In genomic region chr7:107661865-107662379, GRCh38 we compare ENCODE assay signal across 8 cellular contexts. TPM values are rescaled to one million over a fixed set of nuclear protein-coding genes. Genes with fewer than 3 reads are reported as not detected.
DNase-seq lines count a peak whose midpoint lies in the region; ATAC-seq and TF ChIP-seq lines count a peak whose summit lies in the region.

No MANE protein-coding gene starts in this region.

- H3K27ac Mint-ChIP-seq in naive thymus-derived CD4-positive, alpha-beta T cell = peak overlapping the region in 1 of 9 donors; percentile 38

- no peak for TF ChIP-seq CTCF in BE2C (IDR thresholded peaks at IDR 0.05; ENCODE audit: low read depth, low read length)
- peak; percentile 1 for TF ChIP-seq CTCF in cardiac fibroblast (IDR thresholded peaks at IDR 0.05; ENCODE audit: low read depth, low read length)

- H3K27ac ChIP-seq in HUES48 (ENCODE audit: low read depth, low read length) = no peak overlapping the region
- H3K27ac ChIP-seq in naive thymus-derived CD4-positive, alpha-beta T cell (ENCODE audit: low read depth, low read length) = no peak overlapping the region

- POLR2A ChIA-PET in naive thymus-derived CD4-positive, alpha-beta T cell (lab: Charles Lee) = no interaction called here

- peaks cover 0 to 64% (median 49%) of the 10 kb centered on the region in 5 donors for H3K27me3 Mint-ChIP-seq in naive thymus-derived CD4-positive, alpha-beta T cell

- H3K27me3 ChIP-seq in BE2C (peaks cover 25% of the 10 kb centered on the region), HUES48 (ENCODE audit: control insufficient read depth, insufficient read depth, low read length) (peaks cover 82% of the 10 kb centered on the region)
- H3K27me3 ChIP-seq in naive thymus-derived CD4-positive, alpha-beta T cell (ENCODE audit: control insufficient read depth in 2 of 2, insufficient read depth in 2 of 2, low read length in 2 of 2) = peaks cover 3 to 19% of the 10 kb centered on the region in 2 donors

- peaks cover 0 to 4% (median 0%) of the 10 kb centered on the region in 5 donors for H3K36me3 Mint-ChIP-seq in naive thymus-derived CD4-positive, alpha-beta T cell

- H3K9me3 ChIP-seq in BE2C (no peaks in the 10 kb centered on the region), HUES48 (ENCODE audit: control insufficient read depth, insufficient read depth, low read length) (no peaks in the 10 kb centered on the region)
- no peaks in the 10 kb centered on the region for H3K9me3 ChIP-seq in naive thymus-derived CD4-positive, alpha-beta T cell (ENCODE audit: control insufficient read depth in 2 of 3, low read length in 3 of 3)

- peaks cover 0 to 1% (median 0%) of the 10 kb centered on the region in 11 donors for H3K9me3 Mint-ChIP-seq in naive thymus-derived CD4-positive, alpha-beta T cell

- H3K4me1 ChIP-seq in BE2C (no peaks in the 10 kb centered on the region; the same call in none of the 2 replicates), HUES48 (ENCODE audit: control insufficient read depth, insufficient read depth, low read length) (0 out of 2 replicates have a peak, but pooled peaks cover 9% of the 10 kb centered on the region)
- peaks cover 0 to 2% of the 10 kb centered on the region in 2 donors for H3K4me1 ChIP-seq in naive thymus-derived CD4-positive, alpha-beta T cell (ENCODE audit: control insufficient read depth in 2 of 2, insufficient read depth in 2 of 2, low read length in 2 of 2)

- CTCF ChIA-PET in naive thymus-derived CD4-positive, alpha-beta T cell (lab: Charles Lee) = no interaction called here

- peaks cover 12 to 41% (median 21%) of the 10 kb centered on the region in 7 donors for H3K4me1 Mint-ChIP-seq in naive thymus-derived CD4-positive, alpha-beta T cell

- no peak for ATAC-seq in naive thymus-derived CD4-positive, alpha-beta T cell
- ATAC-seq in GM21390 (IDR thresholded peaks at IDR 0.05; ENCODE audit: unreplicated experiment) = no peak
- no peak for ATAC-seq in HG02885 (IDR thresholded peaks at IDR 0.05; ENCODE audit: poor library complexity, unreplicated experiment)

- DNase-seq in BE2C (no peak), cardiac fibroblast (ENCODE audit: low read depth in 2 of 2) (no peak), NOMO-1 (lab: John Stamatoyannopoulos, UW; ENCODE audit: unreplicated experiment in 2 of 2) (no peak), NCI-H510A (lab: John Stamatoyannopoulos, UW) (no peak)
- no peak for DNase-seq in naive thymus-derived CD4-positive, alpha-beta T cell

- H3K36me3 ChIP-seq in BE2C (no peaks in the 10 kb centered on the region), HUES48 (ENCODE audit: control insufficient read depth, insufficient read depth, low read length) (no peaks in the 10 kb centered on the region)
- H3K36me3 ChIP-seq in naive thymus-derived CD4-positive, alpha-beta T cell (ENCODE audit: control insufficient read depth in 2 of 3, insufficient read depth in 3 of 3, low read length in 3 of 3) = no peaks in the 10 kb centered on the region

- H3K9ac ChIP-seq in HUES48 (ENCODE audit: low read depth, low read length) = no peak overlapping the region

- H3K4me3 Mint-ChIP-seq in naive thymus-derived CD4-positive, alpha-beta T cell = peak overlapping the region in 9 of 10 donors; percentile 8 to 96 (median 86)

- H3K4me3 ChIP-seq in BE2C (ENCODE audit: low read depth, low read length) (peak overlapping the region; percentile 66), HUES48 (ENCODE audit: low read depth, low read length) (peak overlapping the region; percentile 68), cardiac fibroblast (replicated peaks in 1 of 2; ENCODE audit: low read depth in 2 of 2, low read length in 2 of 2) (peak overlapping the region; percentile 49 to 53)
- H3K4me3 ChIP-seq in naive thymus-derived CD4-positive, alpha-beta T cell (ENCODE audit: low read length) = peak overlapping the region; percentile 30

- intact Hi-C loops in naive thymus-derived CD4-positive, alpha-beta T cell (cut with micrococcal nuclease) = loop anchor here in 1 of 2 donors (2.0 to 10.0 kb wide), 3 partner anchors 63 to 797 kb away; partner anchors contain the start of gene PIK3CG

RNA-seq across cellular contexts. Expression of gene SLC26A4, which starts 1.3 kb away (rescaled TPM):
- not detected for polyA plus RNA-seq in BE2C (2012; ENCODE audit: insufficient read depth, insufficient read length, low read depth)
- total RNA-seq in naive thymus-derived CD4-positive, alpha-beta T cell = 1 to 10 TPM in 1 of 5 experiments, under 1 TPM in 2, not detected in 2; 0.24 to 7.3 (median 0.27) TPM
- not detected for polyA plus RNA-seq in naive thymus-derived CD4-positive, alpha-beta T cell
